In genomic region chr11:75245356-75246005, GRCh38 we compare ENCODE assay signal across 1 cellular context.
TF ChIP-seq lines count a peak whose summit lies in the region.

No MANE protein-coding gene starts in this region.

TF ChIP-seq in GM23338, 12 proteins besides CTCF, POLR2A, EP300 and RAD21 (continued from another document):
- TF ChIP-seq ZNF462 (CRISPR knock-in tag; IDR thresholded peaks at IDR 0.05): no peak
- no peak for TF ChIP-seq POLR2AphosphoS5 (IDR thresholded peaks at IDR 0.05; ENCODE audit: low read depth)
- TF ChIP-seq ZNF331 (CRISPR knock-in tag; IDR thresholded peaks at IDR 0.05; ENCODE audit: low read depth): no peak
- no peak for TF ChIP-seq CREB1 (CRISPR knock-in tag; IDR thresholded peaks at IDR 0.05; ENCODE audit: low read depth)
- no peak for TF ChIP-seq REST (IDR thresholded peaks at IDR 0.05; ENCODE audit: unreplicated experiment)
TF ChIP-seq in GM23338: peak in this region for 0.
